Comparison of ENCODE assay signal across 22 cellular contexts in the genomic region with DNA sequence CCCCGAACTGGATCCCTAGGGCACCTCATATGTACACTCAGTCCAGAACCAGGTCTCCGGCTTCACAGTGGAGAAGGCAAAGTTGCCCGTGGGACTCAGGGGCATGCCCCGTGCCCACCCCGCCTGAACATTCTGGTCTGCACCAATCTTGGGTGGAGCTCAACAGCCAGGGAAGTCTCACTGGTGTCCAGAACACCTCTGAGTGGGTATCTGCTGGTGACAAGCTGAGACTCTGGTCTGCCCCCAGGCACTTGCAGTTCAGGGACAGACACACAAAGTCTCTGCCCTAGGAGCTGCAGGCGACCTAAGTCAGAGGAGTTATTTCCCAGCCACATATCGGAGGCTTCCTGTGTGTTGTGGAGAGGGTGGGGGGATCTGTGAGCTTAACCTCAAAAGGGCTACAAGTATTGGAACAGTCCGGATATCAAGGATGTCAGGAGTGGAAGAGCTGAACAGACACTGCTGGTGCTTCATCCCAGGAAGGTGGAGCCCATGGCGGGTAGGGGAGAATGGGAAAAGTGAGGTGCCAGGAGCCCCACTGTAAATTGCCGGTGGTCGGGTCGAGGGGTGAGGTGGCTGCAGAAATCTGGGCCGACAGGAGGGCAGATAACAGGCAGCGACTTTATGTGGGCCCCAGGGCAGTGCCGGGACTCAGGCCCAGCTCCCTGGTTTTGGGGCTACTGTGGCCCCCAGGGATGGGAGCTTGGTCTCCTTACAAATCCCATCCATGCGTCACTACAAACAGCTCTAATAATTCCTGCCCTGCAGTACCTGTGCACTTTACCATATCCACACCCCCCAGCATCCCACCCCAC. TPM values are rescaled to one million over a fixed set of nuclear protein-coding genes. Genes with fewer than 3 reads are reported as not detected.
DNase-seq lines count a peak whose midpoint lies in the region; ATAC-seq, FAIRE-seq and TF ChIP-seq lines count a peak whose summit lies in the region.
"Had no signal": no experiment of that assay in that cellular context is flagged by ENCODE, and none has a peak within 500 bp of the region (broad histone marks: within the 10 kb centered on the region; RNA-seq: fewer than 3 reads in every experiment).

No MANE protein-coding gene starts in this region.

- peak overlapping the region; percentile 25 to 47 for H3K4me3 Mint-ChIP-seq in activated T-cell treated with anti-CD3 and anti-CD28 coated beads, Interleukin-2, amount 50 U/mL, for 72 hours
- H3K4me3 Mint-ChIP-seq in activated T-helper 1 cell treated with anti-CD3 and anti-CD28 coated beads, Interleukin-12 subunit alpha, Interleukin-12 subunit beta, Interleukin-2, Interleukin-4 antibody, amounts not matched to agents 30 ng/mL and 10 ng/mL and 1 ng/mL, durations not matched to agents 14 hours and 24 hours and 36 hours = peak overlapping the region; percentile 8
- H3K4me3 Mint-ChIP-seq in stimulated activated memory B cell treated with anti-CD40 and anti-IgM and Interleukin-4, amounts not matched to agents 10 μg/mL and 1 μg/mL and 100 μg/mL, for 72 hours = peak overlapping the region; percentile 17

- intact Hi-C loops in activated T-helper 1 cell treated with anti-CD3 and anti-CD28 coated beads, Interleukin-12 subunit alpha, Interleukin-12 subunit beta, Interleukin-2, Interleukin-4 antibody, amounts not matched to agents 30 ng/mL and 10 ng/mL and 1 ng/mL, durations not matched to agents 14 hours and 24 hours and 36 hours (cut with micrococcal nuclease) = loop anchor here (5.0 kb wide), 1 partner anchor 60 kb away; a partner anchor contains a TSS
- intact Hi-C loops in kidney (cut with DNase I) = no loop called here

- H3K9me3 Mint-ChIP-seq in activated T-cell treated with anti-CD3 and anti-CD28 coated beads, Interleukin-2, amount 50 U/mL, for 72 hours = no peaks in the 10 kb centered on the region
- no peaks in the 10 kb centered on the region for H3K9me3 Mint-ChIP-seq in activated T-helper 1 cell treated with anti-CD3 and anti-CD28 coated beads, Interleukin-12 subunit alpha, Interleukin-12 subunit beta, Interleukin-2, Interleukin-4 antibody, amounts not matched to agents 30 ng/mL and 10 ng/mL and 1 ng/mL, durations not matched to agents 14 hours and 24 hours and 36 hours
- no peaks in the 10 kb centered on the region for H3K9me3 Mint-ChIP-seq in stimulated activated memory B cell treated with anti-CD40 and anti-IgM and Interleukin-4, amounts not matched to agents 10 μg/mL and 1 μg/mL and 100 μg/mL, for 72 hours
- H3K9me3 Mint-ChIP-seq: activated CD4-positive, alpha-beta memory T cell treated with anti-CD3 and anti-CD28 coated beads, Interleukin-2, amount 10 ng/mL, durations not matched to agents 7 days and 5 days had no signal

- no peaks in the 10 kb centered on the region for H3K36me3 Mint-ChIP-seq in activated T-cell treated with anti-CD3 and anti-CD28 coated beads, Interleukin-2, amount 50 U/mL, for 72 hours (ENCODE audit: insufficient read depth in 2 of 2)
- no peaks in the 10 kb centered on the region for H3K36me3 Mint-ChIP-seq in activated T-helper 1 cell treated with anti-CD3 and anti-CD28 coated beads, Interleukin-12 subunit alpha, Interleukin-12 subunit beta, Interleukin-2, Interleukin-4 antibody, amounts not matched to agents 30 ng/mL and 10 ng/mL and 1 ng/mL, durations not matched to agents 14 hours and 24 hours and 36 hours (ENCODE audit: low read depth)
- no peaks in the 10 kb centered on the region for H3K36me3 Mint-ChIP-seq in stimulated activated memory B cell treated with anti-CD40 and anti-IgM and Interleukin-4, amounts not matched to agents 10 μg/mL and 1 μg/mL and 100 μg/mL, for 72 hours

- H3K27ac ChIP-seq in kidney (ENCODE audit: low read depth in 2 of 2, low read length in 2 of 2) = no peak overlapping the region
- H3K27ac ChIP-seq: gastroesophageal sphincter had no signal

- no peak overlapping the region for H3K4me3 ChIP-seq in kidney (ENCODE audit: low read length in 2 of 2)
- H3K4me3 ChIP-seq: mucosa of descending colon had no signal

- no peaks in the 10 kb centered on the region for H3K9me3 ChIP-seq in kidney (ENCODE audit: control insufficient read depth in 1 of 2, low read length in 2 of 2)
- H3K9me3 ChIP-seq: gastroesophageal sphincter, mucosa of descending colon had no signal

- H3K4me1 Mint-ChIP-seq in activated T-cell treated with anti-CD3 and anti-CD28 coated beads, Interleukin-2, amount 50 U/mL, for 72 hours (ENCODE audit: low read depth) = peaks cover 35% of the 10 kb centered on the region
- peaks cover 33% of the 10 kb centered on the region for H3K4me1 Mint-ChIP-seq in activated T-helper 1 cell treated with anti-CD3 and anti-CD28 coated beads, Interleukin-12 subunit alpha, Interleukin-12 subunit beta, Interleukin-2, Interleukin-4 antibody, amounts not matched to agents 30 ng/mL and 10 ng/mL and 1 ng/mL, durations not matched to agents 14 hours and 24 hours and 36 hours (ENCODE audit: low read depth)
- peaks cover 36% of the 10 kb centered on the region for H3K4me1 Mint-ChIP-seq in stimulated activated memory B cell treated with anti-CD40 and anti-IgM and Interleukin-4, amounts not matched to agents 10 μg/mL and 1 μg/mL and 100 μg/mL, for 72 hours

- TF ChIP-seq CTCF in kidney (IDR thresholded peaks at IDR 0.05; ENCODE audit: borderline replicate concordance, extremely low read depth, insufficient read depth) = no peak

- no peak for FAIRE-seq in kidney (lab: Jason Lieb, UNC)
- FAIRE-seq: endometrium, TTC549 had no signal

- DNase-seq in activated T-cell treated with anti-CD3 and anti-CD28 coated beads, Interleukin-2, amount 50 U/mL, for 72 hours = no peak
- DNase-seq in activated T-cell treated with anti-CD3 and anti-CD28 coated beads, Interleukin-2, amount 50 U/mL, for 48 hours = no peak
- DNase-seq in activated T-helper 1 cell treated with anti-CD3 and anti-CD28 coated beads, Interleukin-12 subunit alpha, Interleukin-12 subunit beta, Interleukin-2, Interleukin-4 antibody, amounts not matched to agents 30 ng/mL and 10 ng/mL and 1 ng/mL, durations not matched to agents 14 hours and 24 hours and 36 hours (ENCODE audit: low spot score) = no peak
- DNase-seq in kidney (peak; percentile 70), NCI-H82 (lab: John Stamatoyannopoulos, UW) (no peak)
- DNase-seq: activated CD4-positive, alpha-beta memory T cell treated with anti-CD3 and anti-CD28 coated beads, Interleukin-2, amount 10 ng/mL, durations not matched to agents 7 days and 5 days; GF-D8; islet precursor cell; NCI-H2171; SIG-M5; stimulated activated CD4-positive, alpha-beta T cell treated with anti-CD3 and anti-CD28 coated beads, Interleukin-1b, Interleukin-23, amount 100 ng/mL, for 48 hours had no signal

- peaks cover 89% of the 10 kb centered on the region for H3K27me3 Mint-ChIP-seq in activated T-cell treated with anti-CD3 and anti-CD28 coated beads, Interleukin-2, amount 50 U/mL, for 72 hours (ENCODE audit: low read depth)
- H3K27me3 Mint-ChIP-seq in activated T-helper 1 cell treated with anti-CD3 and anti-CD28 coated beads, Interleukin-12 subunit alpha, Interleukin-12 subunit beta, Interleukin-2, Interleukin-4 antibody, amounts not matched to agents 30 ng/mL and 10 ng/mL and 1 ng/mL, durations not matched to agents 14 hours and 24 hours and 36 hours (ENCODE audit: insufficient read depth) = peaks cover 83% of the 10 kb centered on the region
- peaks cover 70% of the 10 kb centered on the region for H3K27me3 Mint-ChIP-seq in stimulated activated memory B cell treated with anti-CD40 and anti-IgM and Interleukin-4, amounts not matched to agents 10 μg/mL and 1 μg/mL and 100 μg/mL, for 72 hours

- no peak overlapping the region for H3K27ac Mint-ChIP-seq in activated T-cell treated with anti-CD3 and anti-CD28 coated beads, Interleukin-2, amount 50 U/mL, for 72 hours
- H3K27ac Mint-ChIP-seq in activated T-helper 1 cell treated with anti-CD3 and anti-CD28 coated beads, Interleukin-12 subunit alpha, Interleukin-12 subunit beta, Interleukin-2, Interleukin-4 antibody, amounts not matched to agents 30 ng/mL and 10 ng/mL and 1 ng/mL, durations not matched to agents 14 hours and 24 hours and 36 hours = no peak overlapping the region
- no peak overlapping the region for H3K27ac Mint-ChIP-seq in stimulated activated memory B cell treated with anti-CD40 and anti-IgM and Interleukin-4, amounts not matched to agents 10 μg/mL and 1 μg/mL and 100 μg/mL, for 72 hours
- H3K27ac Mint-ChIP-seq: activated CD4-positive, alpha-beta memory T cell treated with anti-CD3 and anti-CD28 coated beads, Interleukin-2, amount 10 ng/mL, durations not matched to agents 7 days and 5 days had no signal

- ATAC-seq in activated T-cell treated with anti-CD3 and anti-CD28 coated beads, Interleukin-2, amount 50 U/mL, for 72 hours (replicated peaks in 1 of 2) = no peak
- ATAC-seq in stimulated activated memory B cell treated with anti-CD40 and anti-IgM and Interleukin-4, amounts not matched to agents 10 μg/mL and 1 μg/mL and 100 μg/mL, for 72 hours = no peak
- ATAC-seq in HG03565 (IDR thresholded peaks at IDR 0.05; ENCODE audit: unreplicated experiment) (no peak), GM18517 (IDR thresholded peaks at IDR 0.05; ENCODE audit: unreplicated experiment) (no peak)
- ATAC-seq: gastroesophageal sphincter had no signal

- H3K36me3 ChIP-seq in kidney (ENCODE audit: control insufficient read depth in 1 of 2, insufficient read depth in 2 of 2, low read length in 2 of 2) = no peaks in the 10 kb centered on the region
- H3K36me3 ChIP-seq: gastroesophageal sphincter had no signal

- no peak overlapping the region for H3K9ac ChIP-seq in kidney (ENCODE audit: low read length in 2 of 2)

- peaks cover 0 to 8% of the 10 kb centered on the region in 2 donors for H3K4me1 ChIP-seq in kidney (ENCODE audit: control insufficient read depth in 1 of 2, insufficient read depth in 1 of 2, low read depth in 1 of 2, low read length in 2 of 2)

RNA-seq across cellular contexts. Expression of a gene that starts 8.6 kb away (rescaled TPM):
- not detected for total RNA-seq in activated T-cell treated with anti-CD3 and anti-CD28 coated beads, Interleukin-2, amount 50 U/mL, for 72 hours
- total RNA-seq in activated T-helper 1 cell treated with anti-CD3 and anti-CD28 coated beads, Interleukin-12 subunit alpha, Interleukin-12 subunit beta, Interleukin-2, Interleukin-4 antibody, amounts not matched to agents 30 ng/mL and 10 ng/mL and 1 ng/mL, durations not matched to agents 14 hours and 24 hours and 36 hours = not detected in 2 replicates
- total RNA-seq in kidney = not detected
- polyA plus RNA-seq in kidney (ENCODE audit: insufficient read depth, low read depth, low replicate concordance) = not detected
- total RNA-seq: A673; activated CD4-positive, alpha-beta memory T cell treated with anti-CD3 and anti-CD28 coated beads, Interleukin-2, amount 10 ng/mL, durations not matched to agents 7 days and 5 days; gastroesophageal sphincter; HT-29; M059J; ureter had no signal
